32 cellular contexts compared by ENCODE assay signal in genomic region chr15:31062965-31063355, GRCh38. TPM values are rescaled to one million over a fixed set of nuclear protein-coding genes. Genes with fewer than 3 reads are reported as not detected.
A peak's percentile ranks its signal among the peaks of the same experiment; 100 is the strongest.
DNase-seq lines count a peak whose midpoint lies in the region; ATAC-seq, FAIRE-seq and TF ChIP-seq lines count a peak whose summit lies in the region.
"Had no signal": no experiment of that assay in that cellular context is flagged by ENCODE, and none has a peak within 500 bp of the region (broad histone marks: within the 10 kb centered on the region; RNA-seq: fewer than 3 reads in every experiment).

No MANE protein-coding gene starts in this region.

- H3K4me3 Mint-ChIP-seq in brain (peak overlapping the region in 1 of 5 experiments; percentile 69), Caco-2 (ENCODE audit: unreplicated experiment) (no peak overlapping the region)
- H3K4me3 Mint-ChIP-seq: activated naive CD8-positive, alpha-beta T cell treated with anti-CD3 and anti-CD28 coated beads, Interleukin-2, amount 50 U/mL, for 24 hours; CD4-positive, alpha-beta T cell; naive thymus-derived CD8-positive, alpha-beta T cell; T-helper 1 cell treated with Interleukin-12 subunit alpha and Interleukin-12 subunit beta and Interleukin-4 antibody, amounts not matched to agents 30 μg/mL and 1 μg/mL, for 36 hours had no signal

- POLR2A ChIA-PET in Caco-2 (lab: Charles Lee) = no interaction called here

- CTCF ChIA-PET in Caco-2 (lab: Charles Lee) = no interaction called here

- H3K27ac ChIP-seq in heart left ventricle (peak overlapping the region; percentile 9 to 78 (median 60)), right cardiac atrium (ENCODE audit: low read length) (peak overlapping the region; percentile 71), suprapubic skin (peak overlapping the region; percentile 66)
- H3K27ac ChIP-seq: KMS-11, lower lobe of right lung, RWPE1 had no signal

- H3K4me1 Mint-ChIP-seq in brain (peaks cover 22% of the 10 kb centered on the region), Caco-2 (ENCODE audit: low read depth, unreplicated experiment) (peaks cover 8% of the 10 kb centered on the region)
- H3K4me1 Mint-ChIP-seq: activated naive CD8-positive, alpha-beta T cell treated with anti-CD3 and anti-CD28 coated beads, Interleukin-2, amount 50 U/mL, for 24 hours; naive thymus-derived CD8-positive, alpha-beta T cell had no signal

- ATAC-seq in heart left ventricle (peak in 3 of 4 donors; percentile 58 to 91 (median 76)), right cardiac atrium (peak in 1 of 2 donors; percentile 19)
- ATAC-seq: activated naive CD8-positive, alpha-beta T cell treated with anti-CD3 and anti-CD28 coated beads, Interleukin-2, amount 50 U/mL, for 24 hours; lower lobe of right lung; naive thymus-derived CD8-positive, alpha-beta T cell had no signal

- H3K9me3 Mint-ChIP-seq in brain (peaks cover 0 to 6% (median 2%) of the 10 kb centered on the region in 5 experiments), Caco-2 (ENCODE audit: unreplicated experiment) (peaks cover 8% of the 10 kb centered on the region)
- H3K9me3 Mint-ChIP-seq: activated naive CD8-positive, alpha-beta T cell treated with anti-CD3 and anti-CD28 coated beads, Interleukin-2, amount 50 U/mL, for 24 hours; CD4-positive, alpha-beta T cell; T-helper 1 cell treated with Interleukin-12 subunit alpha and Interleukin-12 subunit beta and Interleukin-4 antibody, amounts not matched to agents 30 μg/mL and 1 μg/mL, for 36 hours had no signal

- 64 to 79% (median 70%) methylated on average over 19 of the region's 19 CpGs for WGBS in heart left ventricle, 4 donors
- 68% methylated on average over 19 of the region's 19 CpGs for WGBS in right cardiac atrium
- 42% methylated on average over 19 of the region's 19 CpGs for WGBS in suprapubic skin

- H3K36me3 Mint-ChIP-seq in brain (no peaks in the 10 kb centered on the region), Caco-2 (ENCODE audit: insufficient read depth, unreplicated experiment) (no peaks in the 10 kb centered on the region)

- H3K36me3 ChIP-seq in heart left ventricle (no peaks in the 10 kb centered on the region), suprapubic skin (no peaks in the 10 kb centered on the region), Caco-2 (ENCODE audit: control insufficient read depth, insufficient read depth, low read length) (no peaks in the 10 kb centered on the region)
- H3K36me3 ChIP-seq: esophagus squamous epithelium, HAP-1, lower lobe of right lung had no signal

- intact Hi-C loops in heart left ventricle (cut with DNase I) = loop anchor here in 3 of 10 donors (5.0 to 10.0 kb wide), 3 partner anchors 49 to 71 kb away; partner anchors contain the start of gene MTMR10 (in 2 of the 3)
- intact Hi-C loops in cardiac septum (cut with DNase I) = loop anchor here (10.0 kb wide), 1 partner anchor 58 kb away; no protein-coding TSS in a partner anchor
- intact Hi-C loops in right cardiac atrium (cut with DNase I) = no loop called here
- intact Hi-C loops in Caco-2 (cut with micrococcal nuclease; ENCODE audit: unreplicated experiment) = no loop called here

- no peaks in the 10 kb centered on the region for H3K9me3 ChIP-seq in heart left ventricle
- H3K9me3 ChIP-seq in right cardiac atrium (ENCODE audit: control insufficient read depth, low read length) = no peaks in the 10 kb centered on the region
- H3K9me3 ChIP-seq in suprapubic skin = no peaks in the 10 kb centered on the region
- no peaks in the 10 kb centered on the region for H3K9me3 ChIP-seq in Caco-2
- H3K9me3 ChIP-seq: esophagus squamous epithelium, HAP-1, lower lobe of right lung had no signal

- TF ChIP-seq EP300 in suprapubic skin (IDR thresholded peaks at IDR 0.05) = no peak

- no peak overlapping the region for H3K4me3 ChIP-seq in heart left ventricle
- H3K4me3 ChIP-seq in right cardiac atrium (ENCODE audit: low read length) = no peak overlapping the region
- no peak overlapping the region for H3K4me3 ChIP-seq in suprapubic skin
- H3K4me3 ChIP-seq in Caco-2 (ENCODE audit: low read depth, low read length) = no peak overlapping the region
- H3K4me3 ChIP-seq: esophagus squamous epithelium, HAP-1, lower lobe of right lung, skin epidermis had no signal

- BruUV-seq in Caco-2 (replicated peaks; lab: Mats Ljungman, UMichigan) = no TSS peak

- H3K4me1 ChIP-seq in heart left ventricle (peaks cover 0 to 8% (median 3%) of the 10 kb centered on the region in 12 donors), right cardiac atrium (ENCODE audit: control insufficient read depth, insufficient read depth, low read length) (no peaks in the 10 kb centered on the region), suprapubic skin (peaks cover 16% of the 10 kb centered on the region), Caco-2 (peaks cover 3% of the 10 kb centered on the region; the same call in 1 of the 2 replicates)
- H3K4me1 ChIP-seq: lower lobe of right lung had no signal

- TF ChIP-seq CTCF in heart left ventricle (IDR thresholded peaks at IDR 0.05) (no peak), brain (conservative IDR thresholded peaks at IDR 0.05) (no peak), suprapubic skin (IDR thresholded peaks at IDR 0.05) (no peak), Caco-2 (IDR thresholded peaks at IDR 0.05; ENCODE audit: insufficient read depth in 1 of 2, low read depth in 1 of 2, low read length in 1 of 2, severe bottlenecking in 1 of 2, unreplicated experiment in 1 of 2) (no peak)

- FAIRE-seq in frontal cortex (lab: Jason Lieb, UNC) = no peak
- FAIRE-seq: keratinocyte had no signal

- H3K27ac Mint-ChIP-seq in brain (peak overlapping the region in 3 of 5 experiments; percentile 8 to 90 (median 78)), Caco-2 (ENCODE audit: unreplicated experiment) (no peak overlapping the region)
- H3K27ac Mint-ChIP-seq: activated naive CD8-positive, alpha-beta T cell treated with anti-CD3 and anti-CD28 coated beads, Interleukin-2, amount 50 U/mL, for 24 hours; CD4-positive, alpha-beta T cell; T-helper 1 cell treated with Interleukin-12 subunit alpha and Interleukin-12 subunit beta and Interleukin-4 antibody, amounts not matched to agents 30 μg/mL and 1 μg/mL, for 36 hours had no signal

- TF ChIP-seq POLR2A in heart left ventricle (IDR thresholded peaks at IDR 0.05) (no peak), suprapubic skin (IDR thresholded peaks at IDR 0.05) (no peak)

- H3K27me3 ChIP-seq in heart left ventricle (no peaks in the 10 kb centered on the region), right cardiac atrium (ENCODE audit: control insufficient read depth, insufficient read depth) (no peaks in the 10 kb centered on the region), suprapubic skin (no peaks in the 10 kb centered on the region), Caco-2 (replicated peaks; ENCODE audit: control insufficient read depth, insufficient read depth, low read length) (no peaks in the 10 kb centered on the region)
- H3K27me3 ChIP-seq: esophagus squamous epithelium had no signal

- peak; percentile 28 to 69 (median 41) for DNase-seq in heart left ventricle
- DNase-seq in cardiac septum (ENCODE audit: low spot score) = no peak
- peak in 1 of 3 donors; percentile 61 for DNase-seq in right cardiac atrium
- DNase-seq in suprapubic skin (ENCODE audit: low spot score in 2 of 2) = no peak
- DNase-seq in frontal cortex (ENCODE audit: low spot score in 2 of 2) = no peak
- no peak for DNase-seq in Caco-2
- no peak for DNase-seq in iPS-NIHi7 (ENCODE audit: extremely low spot score)
- DNase-seq: 8988T; activated CD4-positive, alpha-beta T cell treated with anti-CD3 and anti-CD28 coated beads, Interleukin-2, amount 50 U/mL, for 48 hours; activated naive CD4-positive, alpha-beta T cell; activated naive CD8-positive, alpha-beta T cell treated with anti-CD3 and anti-CD28 coated beads, Interleukin-2, amount 50 U/mL, for 24 hours; AML-193; CD4-positive, alpha-beta T cell; esophagus squamous epithelium; lower lobe of right lung; naive thymus-derived CD8-positive, alpha-beta T cell; NCI-H1930; NCI-H510A treated with DMSO at 0.1 percent for 48 hours; occipital lobe; OCI-M1; stimulated activated naive CD4-positive, alpha-beta T cell treated with Interleukin-2 at 50 U/mL for 16 hours had no signal

- H3K27me3 Mint-ChIP-seq in brain = peaks cover 9% of the 10 kb centered on the region
- H3K27me3 Mint-ChIP-seq in Caco-2 (ENCODE audit: insufficient read depth, unreplicated experiment) = no peaks in the 10 kb centered on the region

RNA-seq across cellular contexts. Expression of gene TRPM1, which starts 38.6 kb away (rescaled TPM):
- not detected for total RNA-seq in heart left ventricle
- under 1 TPM in 1 of 2 donors, not detected in 1; 0.25 TPM for polyA plus RNA-seq in heart left ventricle
- not detected for total RNA-seq in cardiac septum
- polyA plus RNA-seq in brain (ENCODE audit: insufficient read depth, low read depth, low replicate concordance) = not detected
- total RNA-seq in right cardiac atrium = not detected
- 0.14 TPM for polyA plus RNA-seq in right cardiac atrium
- 10 to 100 TPM in 2 of 4 donors, 1 to 10 TPM in 2; 5.1 to 15.2 (median 10.2) TPM for total RNA-seq in suprapubic skin
- total RNA-seq in frontal cortex = not detected
- not detected in 2 replicates for total RNA-seq in Caco-2 (2022)
- total RNA-seq: CD4-positive, alpha-beta T cell; Daoy; esophagus squamous epithelium; lower lobe of right lung; mononuclear cell; naive thymus-derived CD8-positive, alpha-beta T cell; occipital lobe; temporal lobe; urinary bladder had no signal
- polyA plus RNA-seq: naive thymus-derived CD8-positive, alpha-beta T cell; urinary bladder had no signal

Comparison
In these comparisons a context has a peak if more than half of its experiments do, and no peak if none do; other contexts are left out.
1. DNase-seq: peak in heart left ventricle (5 of 5); none in cardiac septum (single experiment), suprapubic skin (0 of 2), frontal cortex (0 of 2), Caco-2 (0 of 2) and iPS-NIHi7 (single experiment).
2. Peak in every context shown above with its lines, with median percentiles within 50 percentile points of each other: H3K27ac ChIP-seq.